ENCODE assay signal across 18 cellular contexts in genomic region chr1:35439626-35440025, GRCh38.
A peak's percentile ranks its signal among the peaks of the same experiment; 100 is the strongest.
DNase-seq lines count a peak whose midpoint lies in the region; ATAC-seq and TF ChIP-seq lines count a peak whose summit lies in the region.
"Had no signal": no experiment of that assay in that cellular context is flagged by ENCODE, and none has a peak within 500 bp of the region (broad histone marks: within the 10 kb centered on the region; RNA-seq: fewer than 3 reads in every experiment).

No MANE protein-coding gene starts in this region.

- H3K4ac ChIP-seq in trophoblast cell (ENCODE audit: low read depth, low read length): no peak overlapping the region

- no peaks in the 10 kb centered on the region for H3K9me3 Mint-ChIP-seq in CD4-positive, alpha-beta memory T cell
- no peaks in the 10 kb centered on the region for H3K9me3 Mint-ChIP-seq in activated T-helper 17 cell treated with anti-CD3 and anti-CD28 coated beads, Interleukin-2, amount 50 U/mL, for 72 hours

- no peak overlapping the region for H2BK120ac ChIP-seq in trophoblast cell (ENCODE audit: insufficient read depth, low read length, poor library complexity)

- ATAC-seq in activated T-helper 17 cell treated with anti-CD3 and anti-CD28 coated beads, Interleukin-2, amount 50 U/mL, for 72 hours (replicated peaks): no peak
- ATAC-seq in GM19467 (IDR thresholded peaks at IDR 0.05; ENCODE audit: unreplicated experiment): no peak
- ATAC-seq in GM19035 (IDR thresholded peaks at IDR 0.05; ENCODE audit: unreplicated experiment): no peak

- no peak overlapping the region for H3K27ac ChIP-seq in CD4-positive, alpha-beta memory T cell (ENCODE audit: low read depth, low read length)
- no peak overlapping the region for H3K27ac ChIP-seq in trophoblast cell (ENCODE audit: low read depth, low read length)
- H3K27ac ChIP-seq: BLaER1 had no signal

- no peak overlapping the region for H3K4me2 ChIP-seq in trophoblast cell (ENCODE audit: low read length)
- H3K4me2 ChIP-seq: BLaER1 had no signal

- peaks cover 3% of the 10 kb centered on the region for H3K79me1 ChIP-seq in trophoblast cell (ENCODE audit: low read length)

- POLR2A ChIA-PET in CD4-positive, alpha-beta memory T cell (lab: Charles Lee; ENCODE audit: partially characterized antibody): no interaction called here

- intact Hi-C loops in CD4-positive, alpha-beta memory T cell (cut with micrococcal nuclease): no loop called here

- peaks cover 67% of the 10 kb centered on the region for H3K36me3 ChIP-seq in CD4-positive, alpha-beta memory T cell (ENCODE audit: insufficient read depth, low read length)
- peaks cover 38 to 51% of the 10 kb centered on the region in 2 experiments for H3K36me3 ChIP-seq in trophoblast cell (ENCODE audit: control insufficient read depth in 1 of 2, insufficient read depth in 2 of 2, low read length in 2 of 2)

- peak overlapping the region in 5 of 7 donors; percentile 32 to 82 (median 53) for H3K27ac Mint-ChIP-seq in CD4-positive, alpha-beta memory T cell
- H3K27ac Mint-ChIP-seq in activated T-helper 17 cell treated with anti-CD3 and anti-CD28 coated beads, Interleukin-2, amount 50 U/mL, for 72 hours: peak overlapping the region; percentile 48

- no peak overlapping the region for H4K8ac ChIP-seq in trophoblast cell (ENCODE audit: low read depth, low read length)

- no peak overlapping the region for H3K4me3 ChIP-seq in CD4-positive, alpha-beta memory T cell (ENCODE audit: low read length in 2 of 2)
- H3K4me3 ChIP-seq in epithelial cell of esophagus (ENCODE audit: low read length): no peak overlapping the region
- H3K4me3 ChIP-seq in trophoblast cell (ENCODE audit: low read depth, low read length): no peak overlapping the region
- H3K4me3 ChIP-seq: BLaER1 had no signal

- H3K27me3 Mint-ChIP-seq in CD4-positive, alpha-beta memory T cell: no peaks in the 10 kb centered on the region
- H3K27me3 Mint-ChIP-seq in activated T-helper 17 cell treated with anti-CD3 and anti-CD28 coated beads, Interleukin-2, amount 50 U/mL, for 72 hours: no peaks in the 10 kb centered on the region

- H3K14ac ChIP-seq in trophoblast cell (ENCODE audit: low read length): no peak overlapping the region

- TF ChIP-seq CTCF in epithelial cell of esophagus (IDR thresholded peaks at IDR 0.05; ENCODE audit: insufficient read depth, low read depth, low read length, missing control alignments): no peak

- no peak overlapping the region for H4K12ac ChIP-seq in trophoblast cell (ENCODE audit: low read depth, low read length)

- H3K4me3 Mint-ChIP-seq in CD4-positive, alpha-beta memory T cell: no peak overlapping the region
- no peak overlapping the region for H3K4me3 Mint-ChIP-seq in activated T-helper 17 cell treated with anti-CD3 and anti-CD28 coated beads, Interleukin-2, amount 50 U/mL, for 72 hours

- H3K9me3 ChIP-seq in CD4-positive, alpha-beta memory T cell (ENCODE audit: control insufficient read depth in 1 of 2, low read length in 2 of 2): no peaks in the 10 kb centered on the region
- peaks cover 1% of the 10 kb centered on the region for H3K9me3 ChIP-seq in trophoblast cell (ENCODE audit: insufficient read depth, low read depth, low read length)
- H3K9me3 ChIP-seq: BLaER1 had no signal

- no peak overlapping the region for H2AK5ac ChIP-seq in trophoblast cell (ENCODE audit: low read length)

- no CpG with 5 or more reads among the region's 1 CpG for WGBS in trophoblast cell (ENCODE audit: extremely low coverage, insufficient coverage, insufficient read length)

- no peak for DNase-seq in CD4-positive, alpha-beta memory T cell
- DNase-seq in epithelial cell of esophagus (ENCODE audit: low read depth): peak; percentile 32
- DNase-seq in trophoblast cell: peak; percentile 13 to 68
- no peak for DNase-seq in kidney glomerular epithelial cell (lab: John Stamatoyannopoulos, UW)
- no peak for DNase-seq in ACHN
- DNase-seq: DMS79, KG1, MV-4-11, NCI-H1105 treated with DMSO at 0.1 percent for 48 hours, NCI-H2081, NCI-H2171, NCI-H345, NCI-H524 treated with DMSO at 0.1 percent for 48 hours, Right ventricle myocardium superior had no signal

- H3K79me2 ChIP-seq in trophoblast cell (ENCODE audit: control insufficient read depth, insufficient read depth, low read length, poor library complexity): no peaks in the 10 kb centered on the region

- H2BK12ac ChIP-seq in trophoblast cell (ENCODE audit: low read length): no peak overlapping the region

- no peak overlapping the region for H3K9ac ChIP-seq in trophoblast cell (ENCODE audit: low read length)
- H3K9ac ChIP-seq: BLaER1 had no signal

- no peak overlapping the region for H2BK5ac ChIP-seq in trophoblast cell (ENCODE audit: low read depth, low read length, poor library complexity)

- H3K18ac ChIP-seq in trophoblast cell (ENCODE audit: low read length): no peak overlapping the region

- peaks cover 66 to 71% of the 10 kb centered on the region in 2 donors for H3K36me3 Mint-ChIP-seq in CD4-positive, alpha-beta memory T cell
- peaks cover 65% of the 10 kb centered on the region for H3K36me3 Mint-ChIP-seq in activated T-helper 17 cell treated with anti-CD3 and anti-CD28 coated beads, Interleukin-2, amount 50 U/mL, for 72 hours (ENCODE audit: low read depth)

- H4K91ac ChIP-seq in trophoblast cell (ENCODE audit: low read depth, low read length): no peak overlapping the region

- no peak overlapping the region for H3K23ac ChIP-seq in trophoblast cell (ENCODE audit: low read length)

- CTCF ChIA-PET in CD4-positive, alpha-beta memory T cell (lab: Charles Lee; ENCODE audit: partially characterized antibody): interaction anchor here (1.5 to 8.3 kb wide), 3 partner anchors 11 to 132 kb away, joined by 3 to 52 read pairs (median 5); no protein-coding TSS in a partner anchor

- no peak overlapping the region for H2AFZ ChIP-seq in trophoblast cell (ENCODE audit: insufficient read depth, low read length, poor library complexity)

- H3K4me1 Mint-ChIP-seq in CD4-positive, alpha-beta memory T cell: peaks cover 4 to 11% (median 7%) of the 10 kb centered on the region in 4 donors
- H3K4me1 Mint-ChIP-seq in activated T-helper 17 cell treated with anti-CD3 and anti-CD28 coated beads, Interleukin-2, amount 50 U/mL, for 72 hours: peaks cover 4% of the 10 kb centered on the region

- H3K27me3 ChIP-seq in CD4-positive, alpha-beta memory T cell (ENCODE audit: insufficient read depth, low read length): no peaks in the 10 kb centered on the region
- no peaks in the 10 kb centered on the region for H3K27me3 ChIP-seq in trophoblast cell (ENCODE audit: insufficient read depth, low read length)
- H3K27me3 ChIP-seq: BLaER1 had no signal

- no peaks in the 10 kb centered on the region for H3K4me1 ChIP-seq in CD4-positive, alpha-beta memory T cell (ENCODE audit: insufficient read depth, low read length)
- peaks cover 13 to 17% of the 10 kb centered on the region in 2 experiments for H3K4me1 ChIP-seq in trophoblast cell (ENCODE audit: control insufficient read depth in 1 of 2, insufficient read depth in 2 of 2, low read length in 2 of 2)
- H3K4me1 ChIP-seq: BLaER1 had no signal

- in situ Hi-C loops in ACHN (cut with HindIII; ENCODE audit: low pct_ligation_motif_present, low pct_unique_long_range_greater_than_20kb, low sequenced_read_pairs): no loop called here

Comparison
In these comparisons a context has a peak if more than half of its experiments do, and no peak if none do; other contexts are left out.
1. DNase-seq: peak in epithelial cell of esophagus (single experiment) and trophoblast cell (2 of 2); none in CD4-positive, alpha-beta memory T cell (0 of 5), kidney glomerular epithelial cell (single experiment) and ACHN (single experiment).